ENCODE assay signal across 30 cellular contexts in genomic region chr2:98372121-98372520, GRCh38. TPM values are rescaled to one million over a fixed set of nuclear protein-coding genes. Genes with fewer than 3 reads are reported as not detected.
"Had no signal": no experiment of that assay in that cellular context is flagged by ENCODE, and none has a peak within 500 bp of the region (broad histone marks: within the 10 kb centered on the region; RNA-seq: fewer than 3 reads in every experiment).

No MANE protein-coding gene starts in this region.

- H3K4me1 ChIP-seq: Peyer's patch, SJSA1 had no signal

- H3K27ac Mint-ChIP-seq: activated CD4-positive, alpha-beta memory T cell treated with anti-CD3 and anti-CD28 coated beads for 36 hours; activated CD8-positive, alpha-beta memory T cell treated with anti-CD3 and anti-CD28 coated beads, Interleukin-2, amount 10 ng/mL, durations not matched to agents 7 days and 5 days; activated naive CD8-positive, alpha-beta T cell treated with anti-CD3 and anti-CD28 coated beads for 36 hours; activated T-cell treated with anti-CD3 and anti-CD28 coated beads, Interleukin-2, amount 50 U/mL, for 72 hours; activated T-helper 17 cell treated with anti-CD3 and anti-CD28 coated beads, Interleukin-2, amount 50 U/mL, for 72 hours; T-helper 1 cell treated with Interleukin-12 subunit alpha and Interleukin-12 subunit beta and Interleukin-4 antibody, amounts not matched to agents 30 μg/mL and 1 μg/mL, for 36 hours; T-helper 2 cell treated with Interferon-gamma antibody and Interleukin-4, amounts not matched to agents 5 μg/mL and 100 μg/mL, for 36 hours had no signal

- H3K36me3 Mint-ChIP-seq: activated naive CD8-positive, alpha-beta T cell treated with anti-CD3 and anti-CD28 coated beads for 36 hours had no signal

- H3K9ac ChIP-seq: SK-N-SH had no signal

- H3K27ac ChIP-seq: cardiac muscle cell, Peyer's patch, SJSA1 had no signal

- H3K4me2 ChIP-seq: SK-N-SH had no signal

- DNase-seq: activated CD4-positive, alpha-beta memory T cell treated with anti-CD3 and anti-CD28 coated beads for 36 hours; activated CD4-positive, alpha-beta T cell treated with anti-CD3 and anti-CD28 coated beads, Interleukin-2, amount 50 U/mL, for 1 hour; activated CD8-positive, alpha-beta memory T cell treated with anti-CD3 and anti-CD28 coated beads, Interleukin-2, amount 10 ng/mL, durations not matched to agents 7 days and 5 days; activated effector memory CD4-positive, alpha-beta T cell treated with anti-CD3 and anti-CD28 coated beads, Interleukin-2, amount 50 U/mL, for 16 hours; activated naive CD4-positive, alpha-beta T cell; activated naive CD4-positive, alpha-beta T cell treated with anti-CD3 and anti-CD28 coated beads, Interleukin-2, amount 50 U/mL, for 16 hours; activated naive CD8-positive, alpha-beta T cell treated with anti-CD3 and anti-CD28 coated beads for 36 hours; activated T-cell treated with anti-CD3 and anti-CD28 coated beads, Interleukin-2, amount 50 U/mL, for 1 hour; activated T-cell treated with anti-CD3 and anti-CD28 coated beads, Interleukin-2, amount 50 U/mL, for 72 hours; amniotic stem cell; aorta; NCI-H1092 treated with DMSO at 0.1 percent for 48 hours; NCI-H1417 treated with DMSO at 0.1 percent for 48 hours; NCI-H187 treated with DMSO at 0.1 percent for 48 hours; NCI-H2081; NCI-H345; NCI-H524 treated with DMSO at 0.1 percent for 48 hours; Peyer's patch; RPMI8226; SHP77 treated with DMSO at 0.1 percent for 48 hours; SK-N-SH had no signal

- H3K4me1 Mint-ChIP-seq: activated CD8-positive, alpha-beta memory T cell treated with anti-CD3 and anti-CD28 coated beads, Interleukin-2, amount 10 ng/mL, durations not matched to agents 7 days and 5 days; activated naive CD8-positive, alpha-beta T cell treated with anti-CD3 and anti-CD28 coated beads for 36 hours; activated T-helper 17 cell treated with anti-CD3 and anti-CD28 coated beads, Interleukin-2, amount 50 U/mL, for 72 hours; central memory CD8-positive, alpha-beta T cell had no signal

- H3K9me3 Mint-ChIP-seq: activated naive CD8-positive, alpha-beta T cell treated with anti-CD3 and anti-CD28 coated beads for 36 hours; activated T-cell treated with anti-CD3 and anti-CD28 coated beads, Interleukin-2, amount 50 U/mL, for 72 hours; activated T-helper 17 cell treated with anti-CD3 and anti-CD28 coated beads, Interleukin-2, amount 50 U/mL, for 72 hours had no signal

- ATAC-seq: activated CD8-positive, alpha-beta memory T cell treated with anti-CD3 and anti-CD28 coated beads, Interleukin-2, amount 10 ng/mL, durations not matched to agents 7 days and 5 days; activated T-cell treated with anti-CD3 and anti-CD28 coated beads, Interleukin-2, amount 50 U/mL, for 72 hours; activated T-helper 17 cell treated with anti-CD3 and anti-CD28 coated beads, Interleukin-2, amount 50 U/mL, for 72 hours; K562 had no signal

- H3K36me3 ChIP-seq: cardiac muscle cell, Peyer's patch, SJSA1 had no signal

- H3K4me3 ChIP-seq: cardiac muscle cell, K562, Peyer's patch, SJSA1 had no signal

- H3K27me3 ChIP-seq: Peyer's patch had no signal

- H3K4me3 Mint-ChIP-seq: activated CD4-positive, alpha-beta memory T cell treated with anti-CD3 and anti-CD28 coated beads for 36 hours; activated CD8-positive, alpha-beta memory T cell treated with anti-CD3 and anti-CD28 coated beads, Interleukin-2, amount 10 ng/mL, durations not matched to agents 7 days and 5 days; activated naive CD8-positive, alpha-beta T cell treated with anti-CD3 and anti-CD28 coated beads for 36 hours; activated T-cell treated with anti-CD3 and anti-CD28 coated beads, Interleukin-2, amount 50 U/mL, for 72 hours; activated T-helper 17 cell treated with anti-CD3 and anti-CD28 coated beads, Interleukin-2, amount 50 U/mL, for 72 hours; central memory CD8-positive, alpha-beta T cell; T-helper 1 cell treated with Interleukin-12 subunit alpha and Interleukin-12 subunit beta and Interleukin-4 antibody, amounts not matched to agents 30 μg/mL and 1 μg/mL, for 36 hours; T-helper 2 cell treated with Interferon-gamma antibody and Interleukin-4, amounts not matched to agents 5 μg/mL and 100 μg/mL, for 36 hours had no signal

- H3K9me3 ChIP-seq: SJSA1, SK-N-SH had no signal

RNA-seq across cellular contexts. Expression of gene CNGA3, which starts 25.9 kb away (rescaled TPM):
- total RNA-seq: activated CD4-positive, alpha-beta memory T cell treated with anti-CD3 and anti-CD28 coated beads for 36 hours; activated CD8-positive, alpha-beta memory T cell treated with anti-CD3 and anti-CD28 coated beads, Interleukin-2, amount 10 ng/mL, durations not matched to agents 7 days and 5 days; activated naive CD8-positive, alpha-beta T cell treated with anti-CD3 and anti-CD28 coated beads for 36 hours; activated T-cell treated with anti-CD3 and anti-CD28 coated beads, Interleukin-2, amount 50 U/mL, for 72 hours; activated T-helper 17 cell treated with anti-CD3 and anti-CD28 coated beads, Interleukin-2, amount 50 U/mL, for 72 hours; aorta; cardiac muscle cell; K562; M059J; NCI-H460; SJSA1 had no signal
- polyA plus RNA-seq: aorta, cardiac muscle cell, K562, SK-N-SH had no signal
